Comparison of ENCODE assay signal across 30 cellular contexts in genomic region chr5:137935694-137936093, GRCh38. TPM values are rescaled to one million over a fixed set of nuclear protein-coding genes. Genes with fewer than 3 reads are reported as not detected.
DNase-seq lines count a peak whose midpoint lies in the region; ATAC-seq, FAIRE-seq and TF ChIP-seq lines count a peak whose summit lies in the region.
"Had no signal": no experiment of that assay in that cellular context is flagged by ENCODE, and none has a peak within 500 bp of the region (broad histone marks: within the 10 kb centered on the region; RNA-seq: fewer than 3 reads in every experiment).

No MANE protein-coding gene starts in this region.

- TF ChIP-seq CTCF in K562 (IDR thresholded peaks at IDR 0.05 in 2 of 3, conservative IDR thresholded peaks at IDR 0.05 in 1 of 3; ENCODE audit: insufficient read depth in 2 of 3, low read depth in 1 of 3, low read length in 3 of 3) (no peak), chondrocyte (IDR thresholded peaks at IDR 0.05) (no peak)

- H3K79me2 ChIP-seq in K562 (ENCODE audit: control insufficient read depth, insufficient read depth, low read length), result no peaks in the 10 kb centered on the region
- H3K79me2 ChIP-seq: parathyroid adenoma had no signal

- no peak for TF ChIP-seq RAD21 in K562 (CRISPR knock-in tag; conservative IDR thresholded peaks at IDR 0.05 in 1 of 2, IDR thresholded peaks at IDR 0.05 in 1 of 2)

- intact Hi-C loops in K562 (cut with micrococcal nuclease), result no loop called here

- TSS peak; percentile 8 for BruUV-seq in K562 (replicated peaks; lab: Mats Ljungman, UMichigan)

- in situ Hi-C loops in K562 (cut with MboI), result no loop called here

- H3K4me3 Mint-ChIP-seq in activated naive CD4-positive, alpha-beta T cell treated with anti-CD3 and anti-CD28 coated beads, Interleukin-2, amount 50 U/mL, for 24 hours, result no peak overlapping the region
- no peak overlapping the region for H3K4me3 Mint-ChIP-seq in activated naive CD4-positive, alpha-beta T cell treated with anti-CD3 and anti-CD28 coated beads, Interleukin-2, amount 10 ng/mL, durations not matched to agents 7 days and 5 days
- no peak overlapping the region for H3K4me3 Mint-ChIP-seq in stimulated activated memory B cell treated with anti-CD40 and anti-IgM and Interleukin-4, amounts not matched to agents 10 μg/mL and 1 μg/mL and 100 μg/mL, for 72 hours
- H3K4me3 Mint-ChIP-seq in chondrocyte (ENCODE audit: unreplicated experiment), result no peak overlapping the region
- H3K4me3 Mint-ChIP-seq: activated CD4-positive, alpha-beta memory T cell treated with anti-CD3 and anti-CD28 coated beads, Interleukin-2, amount 10 ng/mL, durations not matched to agents 7 days and 5 days had no signal

- DNase-seq in activated naive CD4-positive, alpha-beta T cell treated with anti-CD3 and anti-CD28 coated beads, Interleukin-2, amount 10 ng/mL, durations not matched to agents 7 days and 5 days, result no peak
- no peak for DNase-seq in K562 (ENCODE audit: extremely low read depth in 1 of 4, low spot score in 3 of 4)
- DNase-seq in HTR-8/SVneo (ENCODE audit: insufficient read length, low spot score), result no peak
- no peak for DNase-seq in stimulated activated CD4-positive, alpha-beta T cell treated with anti-CD3 and anti-CD28 coated beads, Interleukin-4, amount 100 ng/mL, for 24 hours
- no peak for DNase-seq in chondrocyte (ENCODE audit: low spot score)
- DNase-seq: activated CD4-positive, alpha-beta memory T cell treated with anti-CD3 and anti-CD28 coated beads, Interleukin-2, amount 10 ng/mL, durations not matched to agents 7 days and 5 days; activated naive CD4-positive, alpha-beta T cell treated with Interleukin-2 at 50 U/mL for 16 hours; activated T-cell treated with anti-CD3 and anti-CD28 coated beads for 4 hours; AML-193; aorta; central memory CD4-positive, alpha-beta T cell; DMS79; GF-D8; MV-4-11; NCI-H524 treated with DMSO at 0.1 percent for 48 hours; NK-92 treated with Interleukin-12 subunit alpha and Interleukin-12 subunit beta, amount 100 ng/mL, for 24 hours; right lobe of liver; SIG-M5; upper lobe of left lung had no signal

- TF ChIP-seq POLR2A in K562 (conservative IDR thresholded peaks at IDR 0.05), result no peak

- FAIRE-seq in K562 (lab: Jason Lieb, UNC) (no peak), HTR-8/SVneo (lab: Jason Lieb, UNC) (no peak)
- FAIRE-seq: A204.1 had no signal

- ATAC-seq in HG03108 (IDR thresholded peaks at IDR 0.05; ENCODE audit: unreplicated experiment) (peak; percentile 8), K562 (no peak)
- ATAC-seq in stimulated activated memory B cell treated with anti-CD40 and anti-IgM and Interleukin-4, amounts not matched to agents 10 μg/mL and 1 μg/mL and 100 μg/mL, for 72 hours, result no peak
- ATAC-seq: activated CD4-positive, CD25-positive, alpha-beta regulatory T cell treated with anti-CD3 and anti-CD28 coated beads, Interleukin-2, amount 50 U/mL, for 24 hours; right lobe of liver had no signal

- H3K9ac ChIP-seq in K562 (ENCODE audit: insufficient read depth in 1 of 2, low read depth in 2 of 2, low read length in 2 of 2), result no peak overlapping the region
- H3K9ac ChIP-seq: parathyroid adenoma had no signal

- H3K27ac ChIP-seq in K562 (ENCODE audit: extremely low read depth, low read depth, low read length), result no peak overlapping the region
- H3K27ac ChIP-seq: right lobe of liver, upper lobe of left lung had no signal

- WGBS in K562 (ENCODE audit: insufficient coverage, low coverage, missing lambda C conversion rate), result 65% methylated on average over 3 of the region's 3 CpGs

- no peaks in the 10 kb centered on the region for H3K27me3 ChIP-seq in K562 (ENCODE audit: control insufficient read depth in 2 of 2, insufficient read depth in 2 of 2, low read length in 2 of 2)
- H3K27me3 ChIP-seq: right lobe of liver, upper lobe of left lung had no signal

- no peaks in the 10 kb centered on the region for H3K9me3 ChIP-seq in K562 (replicated peaks; ENCODE audit: control insufficient read depth, insufficient read depth, low read depth, low read length)
- H3K9me3 ChIP-seq: right lobe of liver, upper lobe of left lung had no signal

- no peaks in the 10 kb centered on the region for H3K9me1 ChIP-seq in K562 (ENCODE audit: control insufficient read depth, insufficient read depth, low read length)

- H3K4me2 ChIP-seq in K562 (ENCODE audit: insufficient read depth, low read length), result no peak overlapping the region

- peak overlapping the region; percentile 62 for H3K27ac Mint-ChIP-seq in activated naive CD4-positive, alpha-beta T cell treated with anti-CD3 and anti-CD28 coated beads, Interleukin-2, amount 50 U/mL, for 24 hours
- H3K27ac Mint-ChIP-seq in activated naive CD4-positive, alpha-beta T cell treated with anti-CD3 and anti-CD28 coated beads, Interleukin-2, amount 10 ng/mL, durations not matched to agents 7 days and 5 days, result no peak overlapping the region
- H3K27ac Mint-ChIP-seq in stimulated activated memory B cell treated with anti-CD40 and anti-IgM and Interleukin-4, amounts not matched to agents 10 μg/mL and 1 μg/mL and 100 μg/mL, for 72 hours, result peak overlapping the region; percentile 77
- no peak overlapping the region for H3K27ac Mint-ChIP-seq in chondrocyte (ENCODE audit: unreplicated experiment)
- H3K27ac Mint-ChIP-seq: activated CD4-positive, alpha-beta memory T cell treated with anti-CD3 and anti-CD28 coated beads, Interleukin-2, amount 10 ng/mL, durations not matched to agents 7 days and 5 days had no signal

- H3K4me1 Mint-ChIP-seq in activated naive CD4-positive, alpha-beta T cell treated with anti-CD3 and anti-CD28 coated beads, Interleukin-2, amount 50 U/mL, for 24 hours, result peaks cover 15% of the 10 kb centered on the region
- no peaks in the 10 kb centered on the region for H3K4me1 Mint-ChIP-seq in activated naive CD4-positive, alpha-beta T cell treated with anti-CD3 and anti-CD28 coated beads, Interleukin-2, amount 10 ng/mL, durations not matched to agents 7 days and 5 days
- H3K4me1 Mint-ChIP-seq in stimulated activated memory B cell treated with anti-CD40 and anti-IgM and Interleukin-4, amounts not matched to agents 10 μg/mL and 1 μg/mL and 100 μg/mL, for 72 hours, result peaks cover 34% of the 10 kb centered on the region
- peaks cover 17% of the 10 kb centered on the region for H3K4me1 Mint-ChIP-seq in chondrocyte (ENCODE audit: low read depth)

- H3K4me3 ChIP-seq in K562, result no peak overlapping the region
- H3K4me3 ChIP-seq: right lobe of liver, upper lobe of left lung had no signal

- H2AFZ ChIP-seq in K562 (ENCODE audit: low read depth, low read length), result no peak overlapping the region
- H2AFZ ChIP-seq: parathyroid adenoma had no signal

- H3K27me3 Mint-ChIP-seq in activated naive CD4-positive, alpha-beta T cell treated with anti-CD3 and anti-CD28 coated beads, Interleukin-2, amount 50 U/mL, for 24 hours, result no peaks in the 10 kb centered on the region
- no peaks in the 10 kb centered on the region for H3K27me3 Mint-ChIP-seq in activated naive CD4-positive, alpha-beta T cell treated with anti-CD3 and anti-CD28 coated beads, Interleukin-2, amount 10 ng/mL, durations not matched to agents 7 days and 5 days
- no peaks in the 10 kb centered on the region for H3K27me3 Mint-ChIP-seq in stimulated activated memory B cell treated with anti-CD40 and anti-IgM and Interleukin-4, amounts not matched to agents 10 μg/mL and 1 μg/mL and 100 μg/mL, for 72 hours
- no peaks in the 10 kb centered on the region for H3K27me3 Mint-ChIP-seq in chondrocyte (ENCODE audit: low read depth)
- H3K27me3 Mint-ChIP-seq: activated CD4-positive, alpha-beta memory T cell treated with anti-CD3 and anti-CD28 coated beads, Interleukin-2, amount 10 ng/mL, durations not matched to agents 7 days and 5 days had no signal

- H4K20me1 ChIP-seq in K562 (replicated peaks; ENCODE audit: control insufficient read depth, insufficient read depth, low read length), result no peaks in the 10 kb centered on the region

- peaks cover 34% of the 10 kb centered on the region for H3K36me3 ChIP-seq in K562 (ENCODE audit: control insufficient read depth, insufficient read depth, low read length)

- no peaks in the 10 kb centered on the region for H3K4me1 ChIP-seq in K562 (replicated peaks in 1 of 2; ENCODE audit: control insufficient read depth in 2 of 2, insufficient read depth in 2 of 2, low read length in 2 of 2)
- H3K4me1 ChIP-seq: right lobe of liver, upper lobe of left lung had no signal

- no peak for TF ChIP-seq EP300 in K562 (IDR thresholded peaks at IDR 0.05; ENCODE audit: low read length)

- peaks cover 11% of the 10 kb centered on the region for H3K36me3 Mint-ChIP-seq in activated naive CD4-positive, alpha-beta T cell treated with anti-CD3 and anti-CD28 coated beads, Interleukin-2, amount 50 U/mL, for 24 hours
- H3K36me3 Mint-ChIP-seq in activated naive CD4-positive, alpha-beta T cell treated with anti-CD3 and anti-CD28 coated beads, Interleukin-2, amount 10 ng/mL, durations not matched to agents 7 days and 5 days, result peaks cover 38% of the 10 kb centered on the region
- H3K36me3 Mint-ChIP-seq in stimulated activated memory B cell treated with anti-CD40 and anti-IgM and Interleukin-4, amounts not matched to agents 10 μg/mL and 1 μg/mL and 100 μg/mL, for 72 hours, result peaks cover 34% of the 10 kb centered on the region
- peaks cover 20% of the 10 kb centered on the region for H3K36me3 Mint-ChIP-seq in chondrocyte (ENCODE audit: low read depth)

- H3K9me3 Mint-ChIP-seq in activated naive CD4-positive, alpha-beta T cell treated with anti-CD3 and anti-CD28 coated beads, Interleukin-2, amount 50 U/mL, for 24 hours, result no peaks in the 10 kb centered on the region
- no peaks in the 10 kb centered on the region for H3K9me3 Mint-ChIP-seq in activated naive CD4-positive, alpha-beta T cell treated with anti-CD3 and anti-CD28 coated beads, Interleukin-2, amount 10 ng/mL, durations not matched to agents 7 days and 5 days
- H3K9me3 Mint-ChIP-seq in stimulated activated memory B cell treated with anti-CD40 and anti-IgM and Interleukin-4, amounts not matched to agents 10 μg/mL and 1 μg/mL and 100 μg/mL, for 72 hours, result no peaks in the 10 kb centered on the region
- no peaks in the 10 kb centered on the region for H3K9me3 Mint-ChIP-seq in chondrocyte (ENCODE audit: low read depth)
- H3K9me3 Mint-ChIP-seq: activated CD4-positive, alpha-beta memory T cell treated with anti-CD3 and anti-CD28 coated beads, Interleukin-2, amount 10 ng/mL, durations not matched to agents 7 days and 5 days had no signal

- CTCF ChIA-PET in activated naive CD4-positive, alpha-beta T cell treated with anti-CD3 and anti-CD28 coated beads, Interleukin-2, amount 10 ng/mL, durations not matched to agents 7 days and 5 days (lab: Charles Lee), result interaction anchor here (0.6 kb wide), 1 partner anchor 340 kb away, joined by 3 read pairs; no protein-coding TSS in a partner anchor
- CTCF ChIA-PET in K562 (lab: Yijun Ruan, JAX; ENCODE audit: low intra/inter-chr PET ratio), result no interaction called here

- POLR2A ChIA-PET in K562 (lab: Yijun Ruan, JAX), result interaction anchor here (0.9 to 1.8 kb wide), 5 partner anchors 14 to 196 kb away, joined by 3 to 7 read pairs (median 4); no protein-coding TSS in a partner anchor

RNA-seq across cellular contexts. Expression of gene PKD2L2, which starts 46.4 kb away (rescaled TPM):
- 0.53 TPM in 1 of 2 replicates, not detected in the other for total RNA-seq in K562 (2011; cell fraction: chromatin; rRNA removed; ENCODE audit: low replicate concordance)
- total RNA-seq in K562 (2011; cell fraction: nucleolus; rRNA removed), result 0.50 TPM in 1 of 2 replicates, not detected in the other
- 0.92 TPM in 1 of 2 replicates, not detected in the other for total RNA-seq in K562 (2011; cell fraction: nucleoplasm; rRNA removed)
- total RNA-seq in K562 (2014; rRNA removed) (0.29 TPM in 1 of 2 replicates, not detected in the other), K562 (2014; rRNA removed; fragmentation: Illumina TruSeq; extraction: Trizol) (not detected in 2 replicates), K562 (2015; rRNA removed; fragmentation: Illumina TruSeq; extraction: Trizol) (0.25 TPM in 1 of 2 replicates, not detected in the other), K562 (2021) (not detected in 2 replicates), chondrocyte (not detected in 3 replicates)
- polyA plus RNA-seq in K562 (2011; rRNA removed) (0.05 and 0.11 TPM in 2 replicates), K562 (2014; fragmentation: Illumina TruSeq; extraction: Trizol) (not detected in 2 replicates), K562 (2014; fragmentation: Nextera tagmentation; extraction: Ambion mirVana) (under 1 TPM; 0.08 to 0.11 TPM), K562 (2014; rRNA removed) (not detected in 2 replicates)
- 0.21 TPM in 1 of 2 replicates, not detected in the other for polyA plus RNA-seq in K562 (2011; cell fraction: cytosol; rRNA removed)
- polyA plus RNA-seq in K562 (2011; cell fraction: nucleus; rRNA removed), result not detected in 2 replicates
- polyA plus RNA-seq in K562 (2012), result 0.08 and 0.26 TPM in 2 replicates
- polyA minus RNA-seq in K562 (2011; rRNA and poly(A)+ RNA removed), result not detected in 2 replicates
- polyA minus RNA-seq in K562 (2011; cell fraction: cytosol; rRNA and poly(A)+ RNA removed), result not detected in 2 replicates
- polyA minus RNA-seq in K562 (2011; cell fraction: nucleus; rRNA and poly(A)+ RNA removed), result 0.89 TPM in 1 of 2 replicates, not detected in the other
- total RNA-seq: aorta, epithelial cell of proximal tubule, fibroblast of villous mesenchyme, H4, mesenteric fat pad, right lobe of liver, upper lobe of left lung had no signal
- polyA plus RNA-seq: aorta, neural cell had no signal

Comparison
In these comparisons a context has a peak if more than half of its experiments do, and no peak if none do; other contexts are left out.
1. H3K27ac Mint-ChIP-seq: peak in activated naive CD4-positive, alpha-beta T cell treated with anti-CD3 and anti-CD28 coated beads, Interleukin-2, amount 50 U/mL, for 24 hours (single experiment) and stimulated activated memory B cell treated with anti-CD40 and anti-IgM and Interleukin-4, amounts not matched to agents 10 μg/mL and 1 μg/mL and 100 μg/mL, for 72 hours (single experiment); none in activated naive CD4-positive, alpha-beta T cell treated with anti-CD3 and anti-CD28 coated beads, Interleukin-2, amount 10 ng/mL, durations not matched to agents 7 days and 5 days (single experiment) and chondrocyte (single experiment).